In genomic region chr18:28904789-28905364, GRCh38 we compare ENCODE assay signal across 17 cellular contexts.
DNase-seq lines count a peak whose midpoint lies in the region; ATAC-seq, FAIRE-seq and TF ChIP-seq lines count a peak whose summit lies in the region.
"Had no signal": no experiment of that assay in that cellular context is flagged by ENCODE, and none has a peak within 500 bp of the region (broad histone marks: within the 10 kb centered on the region; RNA-seq: fewer than 3 reads in every experiment).

No MANE protein-coding gene starts in this region.

- no peak for ATAC-seq in activated T-cell treated with anti-CD3 and anti-CD28 coated beads, Interleukin-2, amount 50 U/mL, for 72 hours (replicated peaks in 1 of 2)
- no peak for ATAC-seq in IMR-90 (ENCODE audit: low read depth)
- no peak for ATAC-seq in K562
- ATAC-seq in HG03097 (IDR thresholded peaks at IDR 0.05; ENCODE audit: low FRiP score, unreplicated experiment): no peak
- ATAC-seq in PC-3: no peak
- no peak for ATAC-seq in HG03442 (IDR thresholded peaks at IDR 0.05; ENCODE audit: unreplicated experiment)
- ATAC-seq: CD8-positive, alpha-beta T cell; HepG2 had no signal

- H3K4me3 Mint-ChIP-seq in activated T-cell treated with anti-CD3 and anti-CD28 coated beads, Interleukin-2, amount 50 U/mL, for 72 hours: no peak overlapping the region
- H3K4me3 Mint-ChIP-seq: CD8-positive, alpha-beta T cell had no signal

- CTCF ChIA-PET in IMR-90 (lab: Yijun Ruan, JAX): no interaction called here
- CTCF ChIA-PET in K562 (lab: Yijun Ruan, JAX; ENCODE audit: low intra/inter-chr PET ratio): no interaction called here
- CTCF ChIA-PET in PC-3 (lab: Charles Lee): no interaction called here

- no peak for TF ChIP-seq CTCF in IMR-90 (conservative IDR thresholded peaks at IDR 0.05; ENCODE audit: low read depth, low read length)
- no peak for TF ChIP-seq CTCF in K562 (IDR thresholded peaks at IDR 0.05 in 2 of 3, conservative IDR thresholded peaks at IDR 0.05 in 1 of 3; ENCODE audit: insufficient read depth in 2 of 3, low read depth in 1 of 3, low read length in 3 of 3)
- TF ChIP-seq CTCF in PC-3 (conservative IDR thresholded peaks at IDR 0.05; ENCODE audit: low read depth, low read length): no peak

- H2BK15ac ChIP-seq in IMR-90 (ENCODE audit: low read depth, low read length): no peak overlapping the region

- H3K79me2 ChIP-seq in K562 (ENCODE audit: control insufficient read depth, insufficient read depth, low read length): no peaks in the 10 kb centered on the region
- H3K79me2 ChIP-seq in PC-3 (ENCODE audit: low read length): no peaks in the 10 kb centered on the region

- TF ChIP-seq RAD21 in IMR-90 (IDR thresholded peaks at IDR 0.05; ENCODE audit: low read length): no peak
- no peak for TF ChIP-seq RAD21 in K562 (CRISPR knock-in tag; conservative IDR thresholded peaks at IDR 0.05 in 1 of 2, IDR thresholded peaks at IDR 0.05 in 1 of 2)

- no peak overlapping the region for H3K56ac ChIP-seq in IMR-90 (ENCODE audit: extremely low read depth, insufficient read depth, low read length)

- H3K4me3 ChIP-seq in IMR-90 (ENCODE audit: insufficient read depth, low read depth, low read length) (no peak overlapping the region), K562 (no peak overlapping the region), PC-3 (ENCODE audit: low read length) (no peak overlapping the region)
- H3K4me3 ChIP-seq: BLaER1 treated with 17β-estradiol and CSF1 and Interleukin-3, amounts not matched to agents 10 nM and 100 nM; HAP-1 had no signal

- H3K27ac Mint-ChIP-seq in activated T-cell treated with anti-CD3 and anti-CD28 coated beads, Interleukin-2, amount 50 U/mL, for 72 hours: peak overlapping the region; percentile 1
- H3K27ac Mint-ChIP-seq: CD8-positive, alpha-beta T cell had no signal

- no peaks in the 10 kb centered on the region for H3K79me1 ChIP-seq in IMR-90 (ENCODE audit: low read depth in 1 of 2, low read length in 2 of 2)

- H4K91ac ChIP-seq in IMR-90 (ENCODE audit: insufficient read depth, low read depth, low read length): 0 out of 2 replicates have a peak overlapping the region, but pooled peaks have one; percentile 23

- no peak overlapping the region for H2BK120ac ChIP-seq in IMR-90 (ENCODE audit: low read depth, low read length)

- no peak overlapping the region for H3K23ac ChIP-seq in IMR-90 (ENCODE audit: low read depth, low read length)

- H3K9me1 ChIP-seq in IMR-90 (ENCODE audit: insufficient read depth, low read length): no peaks in the 10 kb centered on the region
- H3K9me1 ChIP-seq in K562 (ENCODE audit: control insufficient read depth, insufficient read depth, low read length): no peaks in the 10 kb centered on the region

- POLR2A ChIA-PET in IMR-90 (lab: Charles Lee; ENCODE audit: unreplicated experiment): no interaction called here
- POLR2A ChIA-PET in K562 (lab: Yijun Ruan, JAX): no interaction called here
- POLR2A ChIA-PET in PC-3 (lab: Charles Lee; ENCODE audit: unreplicated experiment): no interaction called here

- H3K27ac ChIP-seq in IMR-90 (ENCODE audit: insufficient read depth, low read length) (no peak overlapping the region), K562 (ENCODE audit: extremely low read depth, low read depth, low read length) (no peak overlapping the region), PC-3 (ENCODE audit: low read length) (no peak overlapping the region)
- H3K27ac ChIP-seq: BLaER1 treated with 17β-estradiol and CSF1 and Interleukin-3, amounts not matched to agents 10 nM and 100 nM had no signal

- dilution Hi-C loops in IMR-90 (cut with HindIII; ENCODE audit: low sequenced_read_pairs, unreplicated experiment): no loop called here

- H4K5ac ChIP-seq in IMR-90 (ENCODE audit: low read depth, low read length): no peak overlapping the region

- no peak for TF ChIP-seq POLR2A in IMR-90 (IDR thresholded peaks at IDR 0.05; ENCODE audit: low read depth, low read length)
- TF ChIP-seq POLR2A in K562 (conservative IDR thresholded peaks at IDR 0.05): no peak

- intact Hi-C loops in IMR-90 (cut with micrococcal nuclease): no loop called here
- intact Hi-C loops in K562 (cut with micrococcal nuclease): loop anchor here (10.0 kb wide), 1 partner anchor 60 kb away; no protein-coding TSS in a partner anchor
- intact Hi-C loops in PC-3 (cut with micrococcal nuclease): no loop called here

- H3K4me2 ChIP-seq in IMR-90 (ENCODE audit: low read depth, low read length) (no peak overlapping the region), K562 (ENCODE audit: insufficient read depth, low read length) (no peak overlapping the region), PC-3 (ENCODE audit: low read length) (no peak overlapping the region)

- no peaks in the 10 kb centered on the region for H3K9me3 ChIP-seq in IMR-90 (ENCODE audit: control insufficient read depth, insufficient read depth, low read length)
- no peaks in the 10 kb centered on the region for H3K9me3 ChIP-seq in K562 (replicated peaks; ENCODE audit: control insufficient read depth, insufficient read depth, low read depth, low read length)
- no peaks in the 10 kb centered on the region for H3K9me3 ChIP-seq in PC-3 (ENCODE audit: low read length)
- H3K9me3 ChIP-seq: HAP-1 had no signal

- H4K20me1 ChIP-seq in IMR-90 (ENCODE audit: insufficient read depth, low read length) (no peaks in the 10 kb centered on the region), K562 (replicated peaks; ENCODE audit: control insufficient read depth, insufficient read depth, low read length) (no peaks in the 10 kb centered on the region), PC-3 (ENCODE audit: low read length) (no peaks in the 10 kb centered on the region)
- H4K20me1 ChIP-seq: BLaER1 treated with 17β-estradiol and CSF1 and Interleukin-3, amounts not matched to agents 10 nM and 100 nM had no signal

- peak overlapping the region; percentile 63; the same call in 1 of the 2 replicates for H2BK20ac ChIP-seq in IMR-90 (ENCODE audit: low read depth, low read length)

- H3K36me3 Mint-ChIP-seq in activated T-cell treated with anti-CD3 and anti-CD28 coated beads, Interleukin-2, amount 50 U/mL, for 72 hours (ENCODE audit: insufficient read depth in 2 of 2): peaks cover 3 to 4% of the 10 kb centered on the region in 2 donors
- H3K36me3 Mint-ChIP-seq: CD8-positive, alpha-beta T cell had no signal

- H2AFZ ChIP-seq in IMR-90 (replicated peaks; ENCODE audit: low read length, poor library complexity) (no peak overlapping the region), K562 (ENCODE audit: low read depth, low read length) (no peak overlapping the region), PC-3 (ENCODE audit: low read length) (no peak overlapping the region)

- no peak overlapping the region for H4K8ac ChIP-seq in IMR-90 (ENCODE audit: low read depth in 2 of 2, low read length in 2 of 2)

- H3K4me1 ChIP-seq in IMR-90 (ENCODE audit: control insufficient read depth, insufficient read depth, low read length): no peaks in the 10 kb centered on the region
- no peaks in the 10 kb centered on the region for H3K4me1 ChIP-seq in K562 (replicated peaks in 1 of 2; ENCODE audit: control insufficient read depth in 2 of 2, insufficient read depth in 2 of 2, low read length in 2 of 2)
- peaks cover 10% of the 10 kb centered on the region for H3K4me1 ChIP-seq in PC-3 (ENCODE audit: insufficient read depth, low read length)

- H3K18ac ChIP-seq in IMR-90 (ENCODE audit: low read depth, low read length): no peak overlapping the region

- H2BK5ac ChIP-seq in IMR-90 (ENCODE audit: low read depth, low read length, poor library complexity, severe bottlenecking): peak overlapping the region; percentile 11

- no peaks in the 10 kb centered on the region for H3K27me3 Mint-ChIP-seq in activated T-cell treated with anti-CD3 and anti-CD28 coated beads, Interleukin-2, amount 50 U/mL, for 72 hours (ENCODE audit: low read depth)

- BruUV-seq in IMR-90 (replicated peaks; lab: Mats Ljungman, UMichigan) (no TSS peak), K562 (replicated peaks; lab: Mats Ljungman, UMichigan) (no TSS peak), PC-3 (replicated peaks; lab: Mats Ljungman, UMichigan) (no TSS peak)

- H3K9ac ChIP-seq in IMR-90 (ENCODE audit: low read depth, low read length) (no peak overlapping the region), K562 (ENCODE audit: insufficient read depth in 1 of 2, low read depth in 2 of 2, low read length in 2 of 2) (no peak overlapping the region), PC-3 (ENCODE audit: low read length) (no peak overlapping the region)
- H3K9ac ChIP-seq: BLaER1 treated with 17β-estradiol and CSF1 and Interleukin-3, amounts not matched to agents 10 nM and 100 nM had no signal

- no peak overlapping the region for H2AK5ac ChIP-seq in IMR-90 (ENCODE audit: low read depth, low read length)

- H3K4me1 Mint-ChIP-seq in activated T-cell treated with anti-CD3 and anti-CD28 coated beads, Interleukin-2, amount 50 U/mL, for 72 hours (ENCODE audit: low read depth): no peaks in the 10 kb centered on the region

- no peak for DNase-seq in activated T-cell treated with anti-CD3 and anti-CD28 coated beads, Interleukin-2, amount 50 U/mL, for 72 hours
- no peak for DNase-seq in activated T-cell treated with anti-CD3 and anti-CD28 coated beads, Interleukin-2, amount 50 U/mL, for 48 hours
- DNase-seq in IMR-90 (no peak), K562 (ENCODE audit: extremely low read depth in 1 of 4, low spot score in 3 of 4) (no peak), PC-3 (no peak)
- DNase-seq: Calu3; CD8-positive, alpha-beta T cell; DMS 273 treated with DMSO at 0.1 percent for 48 hours had no signal

- H3K9me3 Mint-ChIP-seq in activated T-cell treated with anti-CD3 and anti-CD28 coated beads, Interleukin-2, amount 50 U/mL, for 72 hours: peaks cover 8 to 11% of the 10 kb centered on the region in 2 donors

- no peak overlapping the region for H2AK9ac ChIP-seq in IMR-90 (replicated peaks; ENCODE audit: low read depth, low read length, poor library complexity)

- H3K4ac ChIP-seq in IMR-90 (ENCODE audit: low read depth, low read length): 0 out of 2 replicates have a peak overlapping the region, but pooled peaks have one; percentile 16

- H3K27me3 ChIP-seq in IMR-90 (ENCODE audit: control insufficient read depth, insufficient read depth, low read length) (no peaks in the 10 kb centered on the region), K562 (ENCODE audit: control insufficient read depth in 2 of 2, insufficient read depth in 2 of 2, low read length in 2 of 2) (no peaks in the 10 kb centered on the region), PC-3 (ENCODE audit: low read length) (no peaks in the 10 kb centered on the region)
- H3K27me3 ChIP-seq: BLaER1 treated with 17β-estradiol and CSF1 and Interleukin-3, amounts not matched to agents 10 nM and 100 nM had no signal

- in situ Hi-C loops in IMR-90 (cut with MboI; ENCODE audit: low sequenced_read_pairs): no loop called here
- in situ Hi-C loops in K562 (cut with MboI): no loop called here

- 44% methylated on average over 1 of the region's 1 CpG; no CpG with 5 or more reads in 1 of the 2 experiments for WGBS in IMR-90 (ENCODE audit: extremely low coverage in 2 of 2, insufficient read length in 1 of 2), 2 experiments
- WGBS in K562 (ENCODE audit: insufficient coverage, low coverage, missing lambda C conversion rate): 0% methylated on average over 1 of the region's 1 CpG

- H3K36me3 ChIP-seq in IMR-90 (ENCODE audit: control insufficient read depth, insufficient read depth, low read length) (no peaks in the 10 kb centered on the region), K562 (ENCODE audit: control insufficient read depth, insufficient read depth, low read length) (no peaks in the 10 kb centered on the region), PC-3 (ENCODE audit: low read depth, low read length) (no peaks in the 10 kb centered on the region)
- H3K36me3 ChIP-seq: BLaER1 treated with 17β-estradiol and CSF1 and Interleukin-3, amounts not matched to agents 10 nM and 100 nM; HAP-1 had no signal

- H3K9me2 ChIP-seq in PC-3 (replicated peaks; ENCODE audit: low read length): no peaks in the 10 kb centered on the region

- no peak overlapping the region for H3K14ac ChIP-seq in IMR-90 (replicated peaks; ENCODE audit: low read depth, low read length)

- H3F3A ChIP-seq in PC-3 (ENCODE audit: low read length, unreplicated experiment): no peaks in the 10 kb centered on the region

- TF ChIP-seq EP300 in K562 (IDR thresholded peaks at IDR 0.05; ENCODE audit: low read length): no peak

- no peak for FAIRE-seq in K562 (lab: Jason Lieb, UNC)
- FAIRE-seq: G401.6, GM12891, GM19239, H1, HepG2 had no signal
